In the genomic region with DNA sequence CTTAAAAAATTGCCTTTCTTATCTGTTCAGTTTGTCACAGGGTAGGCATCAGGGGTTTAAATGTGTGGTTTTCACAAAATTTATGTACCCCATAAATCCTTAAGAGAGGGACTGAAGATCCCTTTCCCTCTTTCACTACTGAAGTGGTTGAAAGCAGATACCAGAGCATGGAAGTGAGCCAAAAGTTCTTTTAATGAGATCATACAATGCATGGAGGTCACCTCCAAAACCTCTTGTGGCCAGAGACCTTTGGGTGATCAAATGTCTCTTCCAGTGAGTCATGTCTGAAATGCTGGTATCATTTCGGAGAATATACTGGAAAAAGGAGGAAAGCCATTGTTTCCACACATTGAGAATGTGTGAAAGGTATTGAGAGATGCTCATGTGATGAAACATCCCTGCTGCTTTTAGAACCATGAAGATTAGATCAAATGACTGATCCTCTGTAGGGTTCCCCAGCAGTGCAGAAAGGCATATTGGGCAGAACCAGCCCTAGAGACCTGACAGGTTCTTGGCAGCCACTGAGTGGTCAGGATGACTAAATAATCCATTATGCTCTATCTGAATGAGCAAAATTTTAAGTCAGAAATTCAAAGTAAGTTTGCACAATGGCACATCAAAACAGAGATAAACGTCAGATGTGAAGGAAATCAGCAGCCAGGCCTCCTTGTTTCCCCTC, we compare ENCODE assay signal across 1 cellular context.
TF ChIP-seq lines count a peak whose summit lies in the region.

No MANE protein-coding gene starts in this region.

TF ChIP-seq in K562, 482 proteins besides CTCF, POLR2A, EP300 and RAD21 (continued from another document):
- TF ChIP-seq MITF (IDR thresholded peaks at IDR 0.05) = peak; percentile 7
- TF ChIP-seq, protein P1, sequence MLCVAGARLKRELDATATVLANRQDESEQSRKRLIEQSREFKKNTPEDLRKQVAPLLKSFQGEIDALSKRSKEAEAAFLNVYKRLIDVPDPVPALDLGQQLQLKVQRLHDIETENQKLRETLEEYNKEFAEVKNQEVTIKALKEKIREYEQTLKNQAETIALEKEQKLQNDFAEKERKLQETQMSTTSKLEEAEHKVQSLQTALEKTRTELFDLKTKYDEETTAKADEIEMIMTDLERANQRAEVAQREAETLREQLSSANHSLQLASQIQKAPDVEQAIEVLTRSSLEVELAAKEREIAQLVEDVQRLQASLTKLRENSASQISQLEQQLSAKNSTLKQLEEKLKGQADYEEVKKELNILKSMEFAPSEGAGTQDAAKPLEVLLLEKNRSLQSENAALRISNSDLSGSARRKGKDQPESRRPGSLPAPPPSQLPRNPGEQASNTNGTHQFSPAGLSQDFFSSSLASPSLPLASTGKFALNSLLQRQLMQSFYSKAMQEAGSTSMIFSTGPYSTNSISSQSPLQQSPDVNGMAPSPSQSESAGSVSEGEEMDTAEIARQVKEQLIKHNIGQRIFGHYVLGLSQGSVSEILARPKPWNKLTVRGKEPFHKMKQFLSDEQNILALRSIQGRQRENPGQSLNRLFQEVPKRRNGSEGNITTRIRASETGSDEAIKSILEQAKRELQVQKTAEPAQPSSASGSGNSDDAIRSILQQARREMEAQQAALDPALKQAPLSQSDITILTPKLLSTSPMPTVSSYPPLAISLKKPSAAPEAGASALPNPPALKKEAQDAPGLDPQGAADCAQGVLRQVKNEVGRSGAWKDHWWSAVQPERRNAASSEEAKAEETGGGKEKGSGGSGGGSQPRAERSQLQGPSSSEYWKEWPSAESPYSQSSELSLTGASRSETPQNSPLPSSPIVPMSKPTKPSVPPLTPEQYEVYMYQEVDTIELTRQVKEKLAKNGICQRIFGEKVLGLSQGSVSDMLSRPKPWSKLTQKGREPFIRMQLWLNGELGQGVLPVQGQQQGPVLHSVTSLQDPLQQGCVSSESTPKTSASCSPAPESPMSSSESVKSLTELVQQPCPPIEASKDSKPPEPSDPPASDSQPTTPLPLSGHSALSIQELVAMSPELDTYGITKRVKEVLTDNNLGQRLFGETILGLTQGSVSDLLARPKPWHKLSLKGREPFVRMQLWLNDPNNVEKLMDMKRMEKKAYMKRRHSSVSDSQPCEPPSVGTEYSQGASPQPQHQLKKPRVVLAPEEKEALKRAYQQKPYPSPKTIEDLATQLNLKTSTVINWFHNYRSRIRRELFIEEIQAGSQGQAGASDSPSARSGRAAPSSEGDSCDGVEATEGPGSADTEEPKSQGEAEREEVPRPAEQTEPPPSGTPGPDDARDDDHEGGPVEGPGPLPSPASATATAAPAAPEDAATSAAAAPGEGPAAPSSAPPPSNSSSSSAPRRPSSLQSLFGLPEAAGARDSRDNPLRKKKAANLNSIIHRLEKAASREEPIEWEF (CRISPR knock-in tag; IDR thresholded peaks at IDR 0.05) = peak; percentile 79; the same call in 1 of the 2 replicates
- TF ChIP-seq LCOR (CRISPR knock-in tag; IDR thresholded peaks at IDR 0.05) = peak; percentile 80
- TF ChIP-seq, protein P2, sequence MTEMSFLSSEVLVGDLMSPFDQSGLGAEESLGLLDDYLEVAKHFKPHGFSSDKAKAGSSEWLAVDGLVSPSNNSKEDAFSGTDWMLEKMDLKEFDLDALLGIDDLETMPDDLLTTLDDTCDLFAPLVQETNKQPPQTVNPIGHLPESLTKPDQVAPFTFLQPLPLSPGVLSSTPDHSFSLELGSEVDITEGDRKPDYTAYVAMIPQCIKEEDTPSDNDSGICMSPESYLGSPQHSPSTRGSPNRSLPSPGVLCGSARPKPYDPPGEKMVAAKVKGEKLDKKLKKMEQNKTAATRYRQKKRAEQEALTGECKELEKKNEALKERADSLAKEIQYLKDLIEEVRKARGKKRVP (CRISPR knock-in tag; IDR thresholded peaks at IDR 0.05) = peak; percentile 85
- no peak; the same call in 1 of the 2 replicates for TF ChIP-seq KAT7 (CRISPR knock-in tag; IDR thresholded peaks at IDR 0.05; ENCODE audit: borderline replicate concordance)
- TF ChIP-seq TAL1 (IDR thresholded peaks at IDR 0.05) = peak; percentile 93
- peak in 1 of 2 experiments; percentile 62; a peak in 2 of 4 replicates for TF ChIP-seq ETV6 (IDR thresholded peaks at IDR 0.05; ENCODE audit: borderline replicate concordance in 1 of 2, low read depth in 2 of 2, low read length in 1 of 2)
- TF ChIP-seq ETV6 (CRISPR knock-in tag; IDR thresholded peaks at IDR 0.05; ENCODE audit: borderline replicate concordance) = no peak
- TF ChIP-seq NR2F6 (CRISPR knock-in tag; IDR thresholded peaks at IDR 0.05) = no peak
- TF ChIP-seq BHLHE40 (IDR thresholded peaks at IDR 0.05; ENCODE audit: low read length) = peak; percentile 81
- no peak for TF ChIP-seq PHF8 (IDR thresholded peaks at IDR 0.05; ENCODE audit: borderline replicate concordance, low read length)
- TF ChIP-seq CREB3 (tag; conservative IDR thresholded peaks at IDR 0.05; ENCODE audit: low read depth) = no peak; the same call in 1 of the 2 replicates
- TF ChIP-seq RUNX1 (IDR thresholded peaks at IDR 0.05; ENCODE audit: low read depth) = no peak
- TF ChIP-seq TRIM28 (IDR thresholded peaks at IDR 0.05) = peak; percentile 56
- TF ChIP-seq MAX (CRISPR knock-in tag; IDR thresholded peaks at IDR 0.05) = no peak
- peak; percentile 42; the same call in 1 of the 2 replicates for TF ChIP-seq SP1 (CRISPR knock-in tag; IDR thresholded peaks at IDR 0.05)
- TF ChIP-seq PYGO2 (tag; IDR thresholded peaks at IDR 0.05) = peak; percentile 74
- TF ChIP-seq MTA1 (IDR thresholded peaks at IDR 0.05; ENCODE audit: borderline replicate concordance) = peak; percentile 94
- peak; percentile 27; the same call in 1 of the 2 replicates for TF ChIP-seq KLF6 (CRISPR knock-in tag; IDR thresholded peaks at IDR 0.05; ENCODE audit: borderline replicate concordance)
- TF ChIP-seq TCF3 (CRISPR knock-in tag; IDR thresholded peaks at IDR 0.05) = peak; percentile 95
- TF ChIP-seq NR1H2 (CRISPR knock-in tag; IDR thresholded peaks at IDR 0.05) = no peak
- TF ChIP-seq ATF7 (IDR thresholded peaks at IDR 0.05) = peak; percentile 97
- no peak for TF ChIP-seq ILF3 (IDR thresholded peaks at IDR 0.05; ENCODE audit: borderline replicate concordance)
- no peak for TF ChIP-seq NCOA4 (IDR thresholded peaks at IDR 0.05; ENCODE audit: partially characterized antibody)
- no peak for TF ChIP-seq CHD2 (IDR thresholded peaks at IDR 0.05; ENCODE audit: low read depth, low read length)
- TF ChIP-seq STAT5B (CRISPR knock-in tag; IDR thresholded peaks at IDR 0.05) = no peak
- TF ChIP-seq SOX6 (IDR thresholded peaks at IDR 0.05) = peak; percentile 100
- no peak for TF ChIP-seq XRCC5 (IDR thresholded peaks at IDR 0.05; ENCODE audit: low read depth, low read length)
- TF ChIP-seq ZNF24 (IDR thresholded peaks at IDR 0.05) = 0 out of 2 replicates have a peak, but pooled peaks have one; percentile 67
- no peak for TF ChIP-seq NFE2L1 (tag; IDR thresholded peaks at IDR 0.05; ENCODE audit: borderline replicate concordance, low read depth)
- no peak for TF ChIP-seq ZNF212 (CRISPR knock-in tag; IDR thresholded peaks at IDR 0.05)
- TF ChIP-seq MLX (CRISPR knock-in tag; conservative IDR thresholded peaks at IDR 0.05) = no peak
